21 cellular contexts compared by ENCODE assay signal in genomic region chr15:101361418-101361817, GRCh38.
DNase-seq lines count a peak whose midpoint lies in the region; ATAC-seq and TF ChIP-seq lines count a peak whose summit lies in the region.
"Had no signal": no experiment of that assay in that cellular context is flagged by ENCODE, and none has a peak within 500 bp of the region (broad histone marks: within the 10 kb centered on the region; RNA-seq: fewer than 3 reads in every experiment).

No MANE protein-coding gene starts in this region.

- no peaks in the 10 kb centered on the region for H3K36me3 Mint-ChIP-seq in activated naive CD8-positive, alpha-beta T cell treated with anti-CD3 and anti-CD28 coated beads, Interleukin-2, amount 50 U/mL, for 24 hours (ENCODE audit: low read depth)

- DNase-seq in NK-92 treated with Interleukin-12 subunit alpha and Interleukin-12 subunit beta, amount 100 ng/mL, for 24 hours (lab: John Stamatoyannopoulos, UW): peak; percentile 33
- DNase-seq in NK-92 (lab: John Stamatoyannopoulos, UW; ENCODE audit: unreplicated experiment) (no peak), NB4 (ENCODE audit: low read depth) (peak; percentile 18), osteoblast (ENCODE audit: insufficient read length, low spot score, missing footprints) (peak; percentile 3), NCI-H2227 treated with DMSO at 0.1 percent for 48 hours (lab: John Stamatoyannopoulos, UW) (no peak), retina (no peak), 8988T (no peak)
- DNase-seq in activated naive CD8-positive, alpha-beta T cell treated with anti-CD3 and anti-CD28 coated beads, Interleukin-2, amount 50 U/mL, for 24 hours: no peak
- DNase-seq: Caco-2, EL, KBM-7, MV-4-11, NCI-H1417, NCI-H187, NCI-H226, PC-9, SJCRH30 had no signal

- H3K4me2 ChIP-seq in osteoblast (ENCODE audit: insufficient read depth, low read length): no peak overlapping the region
- H3K4me2 ChIP-seq: GM23338, PC-9 had no signal

- H4K20me1 ChIP-seq in osteoblast (ENCODE audit: insufficient read depth, low read length): no peaks in the 10 kb centered on the region

- H3K4me3 Mint-ChIP-seq in activated naive CD8-positive, alpha-beta T cell treated with anti-CD3 and anti-CD28 coated beads, Interleukin-2, amount 50 U/mL, for 24 hours: no peak overlapping the region
- H3K4me3 Mint-ChIP-seq: B cell, GM23338 had no signal

- H3K27ac ChIP-seq in osteoblast (ENCODE audit: low read depth, low read length): no peak overlapping the region
- H3K27ac ChIP-seq: 22Rv1, PC-9, SJCRH30 had no signal

- no peaks in the 10 kb centered on the region for H3K4me1 ChIP-seq in osteoblast (ENCODE audit: insufficient read depth, low read length)

- no peaks in the 10 kb centered on the region for H3K79me2 ChIP-seq in osteoblast (ENCODE audit: insufficient read depth, low read length)

- peaks cover 9% of the 10 kb centered on the region for H3K9me3 Mint-ChIP-seq in activated naive CD8-positive, alpha-beta T cell treated with anti-CD3 and anti-CD28 coated beads, Interleukin-2, amount 50 U/mL, for 24 hours

- no peak overlapping the region for H2AFZ ChIP-seq in osteoblast (ENCODE audit: low read length)
- H2AFZ ChIP-seq: GM23338, PC-9 had no signal

- H3K4me1 Mint-ChIP-seq in activated naive CD8-positive, alpha-beta T cell treated with anti-CD3 and anti-CD28 coated beads, Interleukin-2, amount 50 U/mL, for 24 hours: peaks cover 5% of the 10 kb centered on the region
- H3K4me1 Mint-ChIP-seq: B cell had no signal

- no peak overlapping the region for H3K27ac Mint-ChIP-seq in activated naive CD8-positive, alpha-beta T cell treated with anti-CD3 and anti-CD28 coated beads, Interleukin-2, amount 50 U/mL, for 24 hours
- H3K27ac Mint-ChIP-seq: B cell, GM23338 had no signal

- H3K4me3 ChIP-seq in NB4 (ENCODE audit: low read depth, low read length): no peak overlapping the region
- H3K4me3 ChIP-seq in osteoblast (ENCODE audit: insufficient read depth, low read length): no peak overlapping the region
- H3K4me3 ChIP-seq: GM23338, PC-9, SJCRH30 had no signal

- TF ChIP-seq POLR2A in NB4 (IDR thresholded peaks at IDR 0.05; ENCODE audit: extremely low read depth, insufficient read length): no peak

- TF ChIP-seq CTCF in NB4 (IDR thresholded peaks at IDR 0.05; ENCODE audit: low read depth, low read length): no peak
- no peak for TF ChIP-seq CTCF in osteoblast (IDR thresholded peaks at IDR 0.05; ENCODE audit: extremely low read depth, low read depth, low read length)

- ATAC-seq in activated naive CD8-positive, alpha-beta T cell treated with anti-CD3 and anti-CD28 coated beads, Interleukin-2, amount 50 U/mL, for 24 hours: peak; percentile 52
- ATAC-seq: GM23338, HCT116 had no signal

- H3K9me3 ChIP-seq in osteoblast (ENCODE audit: low read depth, low read length): no peaks in the 10 kb centered on the region
- H3K9me3 ChIP-seq: Caco-2, SJCRH30 had no signal

- no peaks in the 10 kb centered on the region for H3K27me3 ChIP-seq in osteoblast (ENCODE audit: insufficient read depth, low read length)
- H3K27me3 ChIP-seq: SJCRH30 had no signal

- peaks cover 7% of the 10 kb centered on the region for H3K27me3 Mint-ChIP-seq in activated naive CD8-positive, alpha-beta T cell treated with anti-CD3 and anti-CD28 coated beads, Interleukin-2, amount 50 U/mL, for 24 hours

- H3K36me3 ChIP-seq in osteoblast (ENCODE audit: insufficient read depth, low read length): no peaks in the 10 kb centered on the region
- H3K36me3 ChIP-seq: SJCRH30 had no signal

Comparison
In these comparisons a context has a peak if more than half of its experiments do, and no peak if none do; other contexts are left out.
1. DNase-seq: peak in NK-92 treated with Interleukin-12 subunit alpha and Interleukin-12 subunit beta, amount 100 ng/mL, for 24 hours (single experiment), NB4 (single experiment) and osteoblast (single experiment); none in NK-92 (single experiment), activated naive CD8-positive, alpha-beta T cell treated with anti-CD3 and anti-CD28 coated beads, Interleukin-2, amount 50 U/mL, for 24 hours (single experiment), NCI-H2227 treated with DMSO at 0.1 percent for 48 hours (single experiment), retina (single experiment) and 8988T (single experiment).